Comparison of ENCODE assay signal across 8 cellular contexts in the genomic region with DNA sequence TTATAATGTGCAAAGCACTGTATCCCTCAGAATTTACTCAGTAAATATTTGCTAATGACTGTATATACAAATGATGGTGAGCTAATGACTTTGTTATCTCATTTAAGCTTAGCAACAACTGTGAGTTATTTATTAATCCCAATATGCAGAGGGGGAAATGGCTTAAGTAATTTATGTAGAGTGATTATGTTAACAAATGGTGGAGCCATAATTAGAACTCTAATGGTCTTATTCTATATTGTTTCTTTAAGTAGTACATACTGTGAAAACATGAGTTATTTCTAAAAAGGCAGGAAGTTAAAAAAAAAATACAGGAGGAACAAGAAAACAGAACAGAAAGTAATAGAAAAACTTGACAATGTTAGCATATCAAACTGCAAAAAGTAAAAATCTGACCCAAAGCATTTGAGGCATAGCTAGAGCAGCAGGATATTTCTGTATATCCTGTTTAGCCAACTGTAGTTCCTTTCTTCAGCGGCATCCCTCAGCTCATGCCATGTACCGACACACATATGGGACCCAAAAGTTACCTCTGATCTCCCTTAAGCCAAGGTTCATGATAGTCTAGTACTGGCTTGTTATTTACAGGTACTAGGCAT.
DNase-seq lines count a peak whose midpoint lies in the region; ATAC-seq, FAIRE-seq and TF ChIP-seq lines count a peak whose summit lies in the region.

No MANE protein-coding gene starts in this region.

- FAIRE-seq in kidney (lab: Jason Lieb, UNC), result no peak

- no peaks in the 10 kb centered on the region for H3K9me3 Mint-ChIP-seq in activated naive CD4-positive, alpha-beta T cell treated with anti-CD3 and anti-CD28 coated beads, Interleukin-2, amount 50 U/mL, for 24 hours
- peaks cover 4% of the 10 kb centered on the region for H3K9me3 Mint-ChIP-seq in activated CD8-positive, alpha-beta T cell treated with anti-CD3 and anti-CD28 coated beads, Interleukin-2, amount 10 ng/mL, durations not matched to agents 7 days and 5 days (ENCODE audit: insufficient read depth)
- no peaks in the 10 kb centered on the region for H3K9me3 Mint-ChIP-seq in stimulated activated naive B cell treated with anti-CD40 and anti-IgM and Interleukin-4, amounts not matched to agents 10 μg/mL and 1 μg/mL and 100 μg/mL, for 72 hours

- ATAC-seq in HG03139 (IDR thresholded peaks at IDR 0.05; ENCODE audit: unreplicated experiment), result peak; percentile 75
- ATAC-seq in activated CD8-positive, alpha-beta T cell treated with anti-CD3 and anti-CD28 coated beads, Interleukin-2, amount 10 ng/mL, durations not matched to agents 7 days and 5 days, result peak; percentile 42
- peak; percentile 88 to 90 for ATAC-seq in stimulated activated naive B cell treated with anti-CD40 and anti-IgM and Interleukin-4, amounts not matched to agents 10 μg/mL and 1 μg/mL and 100 μg/mL, for 72 hours (replicated peaks)

- intact Hi-C loops in kidney (cut with DNase I), result no loop called here

- no peak overlapping the region for H3K9ac ChIP-seq in kidney (ENCODE audit: low read length in 2 of 2)

- TF ChIP-seq CTCF in kidney (IDR thresholded peaks at IDR 0.05; ENCODE audit: borderline replicate concordance, extremely low read depth, insufficient read depth), result no peak

- H3K4me1 ChIP-seq in kidney (ENCODE audit: control insufficient read depth in 1 of 2, insufficient read depth in 1 of 2, low read depth in 1 of 2, low read length in 2 of 2), result no peaks in the 10 kb centered on the region

- H3K36me3 ChIP-seq in kidney (ENCODE audit: control insufficient read depth in 1 of 2, insufficient read depth in 2 of 2, low read length in 2 of 2), result no peaks in the 10 kb centered on the region

- peak overlapping the region; percentile 63 for H3K27ac Mint-ChIP-seq in activated naive CD4-positive, alpha-beta T cell treated with anti-CD3 and anti-CD28 coated beads, Interleukin-2, amount 50 U/mL, for 24 hours
- peak overlapping the region; percentile 28 for H3K27ac Mint-ChIP-seq in activated CD8-positive, alpha-beta T cell treated with anti-CD3 and anti-CD28 coated beads, Interleukin-2, amount 10 ng/mL, durations not matched to agents 7 days and 5 days
- H3K27ac Mint-ChIP-seq in stimulated activated naive B cell treated with anti-CD40 and anti-IgM and Interleukin-4, amounts not matched to agents 10 μg/mL and 1 μg/mL and 100 μg/mL, for 72 hours, result peak overlapping the region; percentile 79

- H3K36me3 Mint-ChIP-seq in activated naive CD4-positive, alpha-beta T cell treated with anti-CD3 and anti-CD28 coated beads, Interleukin-2, amount 50 U/mL, for 24 hours, result no peaks in the 10 kb centered on the region
- H3K36me3 Mint-ChIP-seq in activated CD8-positive, alpha-beta T cell treated with anti-CD3 and anti-CD28 coated beads, Interleukin-2, amount 10 ng/mL, durations not matched to agents 7 days and 5 days (ENCODE audit: low read depth), result peaks cover 7% of the 10 kb centered on the region
- H3K36me3 Mint-ChIP-seq in stimulated activated naive B cell treated with anti-CD40 and anti-IgM and Interleukin-4, amounts not matched to agents 10 μg/mL and 1 μg/mL and 100 μg/mL, for 72 hours, result peaks cover 8 to 26% of the 10 kb centered on the region in 2 donors

- H3K9me3 ChIP-seq in kidney (ENCODE audit: control insufficient read depth in 1 of 2, low read length in 2 of 2), result no peaks in the 10 kb centered on the region

- no peak overlapping the region for H3K27ac ChIP-seq in kidney (ENCODE audit: low read depth in 2 of 2, low read length in 2 of 2)

- H3K4me3 ChIP-seq in kidney (ENCODE audit: low read length in 2 of 2), result no peak overlapping the region

- POLR2A ChIA-PET in activated CD8-positive, alpha-beta T cell treated with anti-CD3 and anti-CD28 coated beads, Interleukin-2, amount 10 ng/mL, durations not matched to agents 7 days and 5 days (lab: Charles Lee), result interaction anchor here (1.1 kb wide), 1 partner anchor 130 kb away, joined by 3 read pairs; no protein-coding TSS in a partner anchor

- DNase-seq in activated naive CD4-positive, alpha-beta T cell treated with anti-CD3 and anti-CD28 coated beads, Interleukin-2, amount 50 U/mL, for 16 hours, result no peak
- no peak for DNase-seq in activated CD8-positive, alpha-beta T cell treated with anti-CD3 and anti-CD28 coated beads, Interleukin-2, amount 10 ng/mL, durations not matched to agents 7 days and 5 days
- no peak for DNase-seq in stimulated activated naive B cell treated with anti-CD40 and anti-IgM and Interleukin-4, amounts not matched to agents 10 μg/mL and 1 μg/mL and 100 μg/mL, for 72 hours
- DNase-seq in occipital lobe (lab: John Stamatoyannopoulos, UW) (no peak), NCI-H1694 (lab: John Stamatoyannopoulos, UW) (no peak), kidney (no peak)

- H3K27me3 Mint-ChIP-seq in activated naive CD4-positive, alpha-beta T cell treated with anti-CD3 and anti-CD28 coated beads, Interleukin-2, amount 50 U/mL, for 24 hours, result no peaks in the 10 kb centered on the region
- H3K27me3 Mint-ChIP-seq in activated CD8-positive, alpha-beta T cell treated with anti-CD3 and anti-CD28 coated beads, Interleukin-2, amount 10 ng/mL, durations not matched to agents 7 days and 5 days (ENCODE audit: low read depth), result no peaks in the 10 kb centered on the region
- H3K27me3 Mint-ChIP-seq in stimulated activated naive B cell treated with anti-CD40 and anti-IgM and Interleukin-4, amounts not matched to agents 10 μg/mL and 1 μg/mL and 100 μg/mL, for 72 hours, result no peaks in the 10 kb centered on the region

- CTCF ChIA-PET in activated CD8-positive, alpha-beta T cell treated with anti-CD3 and anti-CD28 coated beads, Interleukin-2, amount 10 ng/mL, durations not matched to agents 7 days and 5 days (lab: Charles Lee), result interaction anchor here (0.7 to 1.4 kb wide), 4 partner anchors 10 to 130 kb away, joined by 3 to 7 read pairs (median 4); a partner anchor contains a TSS

- H3K4me1 Mint-ChIP-seq in activated naive CD4-positive, alpha-beta T cell treated with anti-CD3 and anti-CD28 coated beads, Interleukin-2, amount 50 U/mL, for 24 hours, result peaks cover 30% of the 10 kb centered on the region
- H3K4me1 Mint-ChIP-seq in activated CD8-positive, alpha-beta T cell treated with anti-CD3 and anti-CD28 coated beads, Interleukin-2, amount 10 ng/mL, durations not matched to agents 7 days and 5 days (ENCODE audit: low read depth), result peaks cover 24% of the 10 kb centered on the region
- peaks cover 23 to 40% of the 10 kb centered on the region in 2 donors for H3K4me1 Mint-ChIP-seq in stimulated activated naive B cell treated with anti-CD40 and anti-IgM and Interleukin-4, amounts not matched to agents 10 μg/mL and 1 μg/mL and 100 μg/mL, for 72 hours

- H3K4me3 Mint-ChIP-seq in activated naive CD4-positive, alpha-beta T cell treated with anti-CD3 and anti-CD28 coated beads, Interleukin-2, amount 50 U/mL, for 24 hours, result peak overlapping the region; percentile 20
- H3K4me3 Mint-ChIP-seq in activated CD8-positive, alpha-beta T cell treated with anti-CD3 and anti-CD28 coated beads, Interleukin-2, amount 10 ng/mL, durations not matched to agents 7 days and 5 days, result peak overlapping the region; percentile 31
- H3K4me3 Mint-ChIP-seq in stimulated activated naive B cell treated with anti-CD40 and anti-IgM and Interleukin-4, amounts not matched to agents 10 μg/mL and 1 μg/mL and 100 μg/mL, for 72 hours, result peak overlapping the region; percentile 22 to 39

Comparison
In these comparisons a context has a peak if more than half of its experiments do, and no peak if none do; other contexts are left out.
1. H3K27ac Mint-ChIP-seq: peak in every context shown above with its lines; median percentile 79 in stimulated activated naive B cell treated with anti-CD40 and anti-IgM and Interleukin-4, amounts not matched to agents 10 μg/mL and 1 μg/mL and 100 μg/mL, for 72 hours; 63 in activated naive CD4-positive, alpha-beta T cell treated with anti-CD3 and anti-CD28 coated beads, Interleukin-2, amount 50 U/mL, for 24 hours; 28 in activated CD8-positive, alpha-beta T cell treated with anti-CD3 and anti-CD28 coated beads, Interleukin-2, amount 10 ng/mL, durations not matched to agents 7 days and 5 days.